ENCODE assay signal across 36 cellular contexts in genomic region chr10:127155221-127155620, GRCh38. TPM values are rescaled to one million over a fixed set of nuclear protein-coding genes. Genes with fewer than 3 reads are reported as not detected.
DNase-seq lines count a peak whose midpoint lies in the region; ATAC-seq and TF ChIP-seq lines count a peak whose summit lies in the region.
"Had no signal": no experiment of that assay in that cellular context is flagged by ENCODE, and none has a peak within 500 bp of the region (broad histone marks: within the 10 kb centered on the region; RNA-seq: fewer than 3 reads in every experiment).

No MANE protein-coding gene starts in this region.

- H3K27me3 ChIP-seq in left ventricle myocardium inferior (ENCODE audit: low read depth): no peaks in the 10 kb centered on the region
- H3K27me3 ChIP-seq in right atrium auricular region: no peaks in the 10 kb centered on the region
- H3K27me3 ChIP-seq in upper lobe of left lung: no peaks in the 10 kb centered on the region
- H3K27me3 ChIP-seq: ascending aorta, esophagus squamous epithelium, suprapubic skin, upper lobe of right lung had no signal

- TF ChIP-seq CTCF in left ventricle myocardium inferior (IDR thresholded peaks at IDR 0.05; ENCODE audit: borderline replicate concordance) (no peak), choroid plexus epithelial cell (conservative IDR thresholded peaks at IDR 0.05; ENCODE audit: low read depth, low read length) (no peak), right atrium auricular region (IDR thresholded peaks at IDR 0.05) (no peak), upper lobe of left lung (IDR thresholded peaks at IDR 0.05) (no peak)

- H3K9me3 ChIP-seq in left ventricle myocardium inferior (replicated peaks) (no peaks in the 10 kb centered on the region), right atrium auricular region (no peaks in the 10 kb centered on the region), upper lobe of left lung (no peaks in the 10 kb centered on the region)
- H3K9me3 ChIP-seq: ascending aorta, esophagus squamous epithelium, psoas muscle, suprapubic skin, upper lobe of right lung had no signal

- DNase-seq in cardiac septum (ENCODE audit: low spot score): peak; percentile 27
- no peak for DNase-seq in left ventricle myocardium inferior
- peak; percentile 57 for DNase-seq in choroid plexus epithelial cell (ENCODE audit: low read depth)
- DNase-seq in right atrium auricular region (ENCODE audit: low spot score): peak; percentile 59
- no peak for DNase-seq in upper lobe of left lung
- DNase-seq in NCI-H1048 (lab: John Stamatoyannopoulos, UW): no peak
- DNase-seq in iPS-NIHi7 (ENCODE audit: extremely low spot score): no peak
- DNase-seq in HUDEP-2 (lab: John Stamatoyannopoulos, UW; ENCODE audit: unreplicated experiment in 76 of 76): no peak
- DNase-seq: 8988T; activated CD4-positive, alpha-beta T cell treated with anti-CD3 and anti-CD28 coated beads, Interleukin-2, amount 50 U/mL, for 1 hour; activated T-cell treated with anti-CD3 and anti-CD28 coated beads, Interleukin-2, amount 50 U/mL, for 48 hours; Calu3; CD4-positive, CD25-positive, alpha-beta regulatory T cell; cerebellar nuclear complex; DND-41; esophagus squamous epithelium; GF-D8; glutamatergic neuron; natural killer cell; NCI-H1105; NCI-H187; NCI-H446 treated with DMSO at 0.1 percent for 48 hours; nucleus accumbens; psoas muscle; stimulated activated naive CD4-positive, alpha-beta T cell; T-cell; upper lobe of right lung had no signal

- intact Hi-C loops in cardiac septum (cut with DNase I) (no loop called here), left ventricle myocardium inferior (cut with micrococcal nuclease) (no loop called here)

- peak; percentile 16 to 83 for ATAC-seq in upper lobe of left lung (ENCODE audit: low FRiP score in 2 of 2)
- ATAC-seq: natural killer cell, psoas muscle, T-cell, upper lobe of right lung, WTC11 had no signal

- H3K4me1 ChIP-seq in left ventricle myocardium inferior: peaks cover 29% of the 10 kb centered on the region
- peaks cover 0 to 13% of the 10 kb centered on the region in 2 donors for H3K4me1 ChIP-seq in right atrium auricular region
- peaks cover 0 to 14% (median 12%) of the 10 kb centered on the region in 4 donors for H3K4me1 ChIP-seq in upper lobe of left lung
- H3K4me1 ChIP-seq: ascending aorta, esophagus squamous epithelium, psoas muscle had no signal

- H3K36me3 ChIP-seq in left ventricle myocardium inferior (no peaks in the 10 kb centered on the region), right atrium auricular region (no peaks in the 10 kb centered on the region), upper lobe of left lung (no peaks in the 10 kb centered on the region)
- H3K36me3 ChIP-seq: ascending aorta, suprapubic skin, upper lobe of right lung had no signal

- no peak for TF ChIP-seq EP300 in upper lobe of left lung (IDR thresholded peaks at IDR 0.05)

- no peak overlapping the region for H3K27ac ChIP-seq in left ventricle myocardium inferior (replicated peaks)
- H3K27ac ChIP-seq in right atrium auricular region: no peak overlapping the region
- H3K27ac ChIP-seq in upper lobe of left lung: no peak overlapping the region
- H3K27ac ChIP-seq: ascending aorta, esophagus squamous epithelium, psoas muscle, skin epidermis, suprapubic skin, upper lobe of right lung had no signal

- no peak for TF ChIP-seq POLR2A in upper lobe of left lung (IDR thresholded peaks at IDR 0.05)

- H3K4me3 ChIP-seq in left ventricle myocardium inferior: no peak overlapping the region
- H3K4me3 ChIP-seq in choroid plexus epithelial cell (ENCODE audit: low read depth, low read length): no peak overlapping the region
- no peak overlapping the region for H3K4me3 ChIP-seq in right atrium auricular region
- no peak overlapping the region for H3K4me3 ChIP-seq in upper lobe of left lung
- H3K4me3 ChIP-seq: ascending aorta, esophagus squamous epithelium, psoas muscle, skin epidermis, suprapubic skin, upper lobe of right lung had no signal

- 83 to 89% methylated on average over 6 of the region's 6 CpGs for WGBS in upper lobe of left lung, 2 donors

RNA-seq across cellular contexts. Expression of gene INSYN2A, which starts 41.2 kb away (rescaled TPM):
- total RNA-seq in cardiac septum: 0.19 TPM
- total RNA-seq in left ventricle myocardium inferior: not detected
- under 1 TPM in 1 of 2 donors, not detected in 1; 0.11 TPM for total RNA-seq in right atrium auricular region
- 1 to 10 TPM in 2 of 6 donors, under 1 TPM in 2, not detected in 2; 0.26 to 2.7 (median 0.69) TPM for total RNA-seq in upper lobe of left lung
- total RNA-seq: ascending aorta; Calu3; CD4-positive, CD25-positive, alpha-beta regulatory T cell; dermis microvascular lymphatic vessel endothelial cell; HT-29; liver; natural killer cell; RPMI7951; SK-MEL-5; T-cell had no signal

Comparison
In these comparisons a context has a peak if more than half of its experiments do, and no peak if none do; other contexts are left out.
1. DNase-seq: peak in cardiac septum (single experiment), choroid plexus epithelial cell (single experiment) and right atrium auricular region (single experiment); none in left ventricle myocardium inferior (single experiment), upper lobe of left lung (0 of 2), NCI-H1048 (single experiment), iPS-NIHi7 (single experiment) and HUDEP-2 (0 of 76).